ENCODE assay signal across 24 cellular contexts in genomic region chr5:89346573-89346972, GRCh38.
"Had no signal": no experiment of that assay in that cellular context is flagged by ENCODE, and none has a peak within 500 bp of the region (broad histone marks: within the 10 kb centered on the region; RNA-seq: fewer than 3 reads in every experiment).

No MANE protein-coding gene starts in this region.

- H3K27ac ChIP-seq: epithelial cell of prostate, esophagus muscularis mucosa, foreskin keratinocyte, left ventricle myocardium inferior, lower lobe of right lung, parathyroid adenoma, psoas muscle, spleen, testis, tibial nerve had no signal

- H3K4me1 ChIP-seq: esophagus muscularis mucosa, left ventricle myocardium inferior, lower lobe of right lung, parathyroid adenoma, psoas muscle, testis had no signal

- H3K27me3 ChIP-seq: esophagus muscularis mucosa, foreskin keratinocyte, spleen, testis, tibial nerve had no signal

- H3K4me3 Mint-ChIP-seq: immature natural killer cell; memory B cell; nephron; stimulated activated naive B cell treated with anti-CD40 and anti-IgM and Interleukin-4, amounts not matched to agents 10 μg/mL and 1 μg/mL and 100 μg/mL, for 72 hours; stimulated activated naive CD8-positive, alpha-beta T cell treated with anti-CD3 and anti-CD28 coated beads, Interleukin-15, amount 100 ng/mL, for 72 hours had no signal

- H3K27me3 Mint-ChIP-seq: memory B cell; naive B cell; stimulated activated naive B cell treated with anti-CD40 and anti-IgM and Interleukin-4, amounts not matched to agents 10 μg/mL and 1 μg/mL and 100 μg/mL, for 72 hours; stimulated activated naive CD8-positive, alpha-beta T cell treated with anti-CD3 and anti-CD28 coated beads, Interleukin-15, amount 100 ng/mL, for 72 hours had no signal

- H3K9me3 Mint-ChIP-seq: immature natural killer cell had no signal

- H3K36me3 Mint-ChIP-seq: immature natural killer cell, memory B cell had no signal

- FAIRE-seq: endometrium, keratinocyte had no signal

- H3K27ac Mint-ChIP-seq: immature natural killer cell; memory B cell; nephron; stimulated activated naive CD8-positive, alpha-beta T cell treated with anti-CD3 and anti-CD28 coated beads, Interleukin-15, amount 100 ng/mL, for 72 hours had no signal

- H3K9me3 ChIP-seq: esophagus muscularis mucosa, left ventricle myocardium inferior, lower lobe of right lung, psoas muscle, spleen, testis, tibial nerve had no signal

- H3K4me3 ChIP-seq: esophagus muscularis mucosa, left ventricle myocardium inferior, lower lobe of right lung, psoas muscle, spleen, testis, tibial nerve had no signal

- DNase-seq: effector memory CD4-positive, alpha-beta T cell; foreskin keratinocyte; immature natural killer cell; left ventricle myocardium inferior; lower lobe of right lung; naive B cell; psoas muscle; retina; spleen; stimulated activated CD4-positive, alpha-beta T cell treated with anti-CD3 and anti-CD28 coated beads, Interleukin-15, amount 100 ng/mL, for 24 hours; stimulated activated CD4-positive, alpha-beta T cell treated with anti-CD3 and anti-CD28 coated beads, Interleukin-1b, Interleukin-23, amount 100 ng/mL, for 48 hours; stimulated activated CD4-positive, alpha-beta T cell treated with anti-CD3 and anti-CD28 coated beads, Interleukin-4, amount 100 ng/mL, for 24 hours; stimulated activated naive B cell treated with anti-CD40 and anti-IgM and Interleukin-4, amounts not matched to agents 10 μg/mL and 1 μg/mL and 100 μg/mL, for 72 hours; stimulated activated naive CD8-positive, alpha-beta T cell treated with anti-CD3 and anti-CD28 coated beads, Interleukin-15, amount 100 ng/mL, for 72 hours; testis had no signal

- H3K36me3 ChIP-seq: esophagus muscularis mucosa, left ventricle myocardium inferior, lower lobe of right lung, spleen, tibial nerve had no signal

- ATAC-seq: foreskin keratinocyte; lower lobe of right lung; psoas muscle; sciatic nerve; stimulated activated naive B cell treated with anti-CD40 and anti-IgM and Interleukin-4, amounts not matched to agents 10 μg/mL and 1 μg/mL and 100 μg/mL, for 72 hours; stimulated activated naive CD8-positive, alpha-beta T cell treated with anti-CD3 and anti-CD28 coated beads, Interleukin-15, amount 100 ng/mL, for 72 hours had no signal
